Comparison of ENCODE assay signal across 1 cellular context in genomic region chr11:111334495-111335123, GRCh38.
TF ChIP-seq lines count a peak whose summit lies in the region.

No MANE protein-coding gene starts in this region.

TF ChIP-seq in HepG2, 621 proteins besides CTCF, POLR2A, EP300 and RAD21 (continued from another document and continues in another):
- TF ChIP-seq, protein P1, sequence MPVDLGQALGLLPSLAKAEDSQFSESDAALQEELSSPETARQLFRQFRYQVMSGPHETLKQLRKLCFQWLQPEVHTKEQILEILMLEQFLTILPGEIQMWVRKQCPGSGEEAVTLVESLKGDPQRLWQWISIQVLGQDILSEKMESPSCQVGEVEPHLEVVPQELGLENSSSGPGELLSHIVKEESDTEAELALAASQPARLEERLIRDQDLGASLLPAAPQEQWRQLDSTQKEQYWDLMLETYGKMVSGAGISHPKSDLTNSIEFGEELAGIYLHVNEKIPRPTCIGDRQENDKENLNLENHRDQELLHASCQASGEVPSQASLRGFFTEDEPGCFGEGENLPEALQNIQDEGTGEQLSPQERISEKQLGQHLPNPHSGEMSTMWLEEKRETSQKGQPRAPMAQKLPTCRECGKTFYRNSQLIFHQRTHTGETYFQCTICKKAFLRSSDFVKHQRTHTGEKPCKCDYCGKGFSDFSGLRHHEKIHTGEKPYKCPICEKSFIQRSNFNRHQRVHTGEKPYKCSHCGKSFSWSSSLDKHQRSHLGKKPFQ (CRISPR knock-in tag; IDR thresholded peaks at IDR 0.05; ENCODE audit: insufficient replicate concordance) = peak; percentile 63
- TF ChIP-seq PCBP2 (optimal IDR thresholded peaks at IDR 0.05; ENCODE audit: low read depth, low read length, poor library complexity, severe bottlenecking) = no peak
- peak in 1 of 2 experiments; percentile 60; a peak in 1 of 4 replicates for TF ChIP-seq KLF16 (CRISPR knock-in tag; IDR thresholded peaks at IDR 0.05)
- no peak for TF ChIP-seq DNMT3B (CRISPR knock-in tag; conservative IDR thresholded peaks at IDR 0.05)
- peak; percentile 48 for TF ChIP-seq POLR2G (IDR thresholded peaks at IDR 0.05; ENCODE audit: low read depth, low read length)
- no peak for TF ChIP-seq RAD51 (IDR thresholded peaks at IDR 0.05; ENCODE audit: borderline replicate concordance)
- TF ChIP-seq ZNF605 (CRISPR knock-in tag; IDR thresholded peaks at IDR 0.05) = peak; percentile 85
- 0 out of 2 replicates have a peak, but pooled peaks have one; percentile 63 for TF ChIP-seq ZNF432 (CRISPR knock-in tag; IDR thresholded peaks at IDR 0.05; ENCODE audit: borderline replicate concordance)
- no peak; the same call in 1 of the 2 replicates for TF ChIP-seq ZSCAN31 (CRISPR knock-in tag; IDR thresholded peaks at IDR 0.05; ENCODE audit: low read depth)
- no peak for TF ChIP-seq KAT8 (CRISPR knock-in tag; IDR thresholded peaks at IDR 0.05)
- TF ChIP-seq, protein P2, sequence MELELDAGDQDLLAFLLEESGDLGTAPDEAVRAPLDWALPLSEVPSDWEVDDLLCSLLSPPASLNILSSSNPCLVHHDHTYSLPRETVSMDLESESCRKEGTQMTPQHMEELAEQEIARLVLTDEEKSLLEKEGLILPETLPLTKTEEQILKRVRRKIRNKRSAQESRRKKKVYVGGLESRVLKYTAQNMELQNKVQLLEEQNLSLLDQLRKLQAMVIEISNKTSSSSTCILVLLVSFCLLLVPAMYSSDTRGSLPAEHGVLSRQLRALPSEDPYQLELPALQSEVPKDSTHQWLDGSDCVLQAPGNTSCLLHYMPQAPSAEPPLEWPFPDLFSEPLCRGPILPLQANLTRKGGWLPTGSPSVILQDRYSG (CRISPR knock-in tag; IDR thresholded peaks at IDR 0.05) = no peak
- TF ChIP-seq ZNF230 (CRISPR knock-in tag; IDR thresholded peaks at IDR 0.05) = no peak
- TF ChIP-seq ZNF713 (CRISPR knock-in tag; IDR thresholded peaks at IDR 0.05) = no peak
- peak; percentile 12; the same call in 1 of the 2 replicates for TF ChIP-seq ZNF644 (CRISPR knock-in tag; IDR thresholded peaks at IDR 0.05; ENCODE audit: low read depth)
- TF ChIP-seq KLF15 (CRISPR knock-in tag; IDR thresholded peaks at IDR 0.05; ENCODE audit: borderline replicate concordance) = no peak
- TF ChIP-seq REL (CRISPR knock-in tag; conservative IDR thresholded peaks at IDR 0.05) = no peak
- TF ChIP-seq, protein P3, sequence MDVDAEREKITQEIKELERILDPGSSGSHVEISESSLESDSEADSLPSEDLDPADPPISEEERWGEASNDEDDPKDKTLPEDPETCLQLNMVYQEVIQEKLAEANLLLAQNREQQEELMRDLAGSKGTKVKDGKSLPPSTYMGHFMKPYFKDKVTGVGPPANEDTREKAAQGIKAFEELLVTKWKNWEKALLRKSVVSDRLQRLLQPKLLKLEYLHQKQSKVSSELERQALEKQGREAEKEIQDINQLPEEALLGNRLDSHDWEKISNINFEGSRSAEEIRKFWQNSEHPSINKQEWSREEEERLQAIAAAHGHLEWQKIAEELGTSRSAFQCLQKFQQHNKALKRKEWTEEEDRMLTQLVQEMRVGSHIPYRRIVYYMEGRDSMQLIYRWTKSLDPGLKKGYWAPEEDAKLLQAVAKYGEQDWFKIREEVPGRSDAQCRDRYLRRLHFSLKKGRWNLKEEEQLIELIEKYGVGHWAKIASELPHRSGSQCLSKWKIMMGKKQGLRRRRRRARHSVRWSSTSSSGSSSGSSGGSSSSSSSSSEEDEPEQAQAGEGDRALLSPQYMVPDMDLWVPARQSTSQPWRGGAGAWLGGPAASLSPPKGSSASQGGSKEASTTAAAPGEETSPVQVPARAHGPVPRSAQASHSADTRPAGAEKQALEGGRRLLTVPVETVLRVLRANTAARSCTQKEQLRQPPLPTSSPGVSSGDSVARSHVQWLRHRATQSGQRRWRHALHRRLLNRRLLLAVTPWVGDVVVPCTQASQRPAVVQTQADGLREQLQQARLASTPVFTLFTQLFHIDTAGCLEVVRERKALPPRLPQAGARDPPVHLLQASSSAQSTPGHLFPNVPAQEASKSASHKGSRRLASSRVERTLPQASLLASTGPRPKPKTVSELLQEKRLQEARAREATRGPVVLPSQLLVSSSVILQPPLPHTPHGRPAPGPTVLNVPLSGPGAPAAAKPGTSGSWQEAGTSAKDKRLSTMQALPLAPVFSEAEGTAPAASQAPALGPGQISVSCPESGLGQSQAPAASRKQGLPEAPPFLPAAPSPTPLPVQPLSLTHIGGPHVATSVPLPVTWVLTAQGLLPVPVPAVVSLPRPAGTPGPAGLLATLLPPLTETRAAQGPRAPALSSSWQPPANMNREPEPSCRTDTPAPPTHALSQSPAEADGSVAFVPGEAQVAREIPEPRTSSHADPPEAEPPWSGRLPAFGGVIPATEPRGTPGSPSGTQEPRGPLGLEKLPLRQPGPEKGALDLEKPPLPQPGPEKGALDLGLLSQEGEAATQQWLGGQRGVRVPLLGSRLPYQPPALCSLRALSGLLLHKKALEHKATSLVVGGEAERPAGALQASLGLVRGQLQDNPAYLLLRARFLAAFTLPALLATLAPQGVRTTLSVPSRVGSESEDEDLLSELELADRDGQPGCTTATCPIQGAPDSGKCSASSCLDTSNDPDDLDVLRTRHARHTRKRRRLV (CRISPR knock-in tag; IDR thresholded peaks at IDR 0.05) = 0 out of 2 replicates have a peak, but pooled peaks have one; percentile 53
- TF ChIP-seq STAT6 (CRISPR knock-in tag; IDR thresholded peaks at IDR 0.05; ENCODE audit: borderline replicate concordance) = peak; percentile 47; the same call in 1 of the 2 replicates
- TF ChIP-seq, protein P4, sequence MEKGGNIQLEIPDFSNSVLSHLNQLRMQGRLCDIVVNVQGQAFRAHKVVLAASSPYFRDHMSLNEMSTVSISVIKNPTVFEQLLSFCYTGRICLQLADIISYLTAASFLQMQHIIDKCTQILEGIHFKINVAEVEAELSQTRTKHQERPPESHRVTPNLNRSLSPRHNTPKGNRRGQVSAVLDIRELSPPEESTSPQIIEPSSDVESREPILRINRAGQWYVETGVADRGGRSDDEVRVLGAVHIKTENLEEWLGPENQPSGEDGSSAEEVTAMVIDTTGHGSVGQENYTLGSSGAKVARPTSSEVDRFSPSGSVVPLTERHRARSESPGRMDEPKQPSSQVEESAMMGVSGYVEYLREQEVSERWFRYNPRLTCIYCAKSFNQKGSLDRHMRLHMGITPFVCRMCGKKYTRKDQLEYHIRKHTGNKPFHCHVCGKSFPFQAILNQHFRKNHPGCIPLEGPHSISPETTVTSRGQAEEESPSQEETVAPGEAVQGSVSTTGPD (CRISPR knock-in tag; IDR thresholded peaks at IDR 0.05) = peak; percentile 37; the same call in 1 of the 2 replicates
- TF ChIP-seq KDM5B (CRISPR knock-in tag; IDR thresholded peaks at IDR 0.05; ENCODE audit: borderline replicate concordance) = no peak
- peak; percentile 76; the same call in 1 of the 2 replicates for TF ChIP-seq ZNF790 (CRISPR knock-in tag; IDR thresholded peaks at IDR 0.05; ENCODE audit: borderline replicate concordance)
- TF ChIP-seq ZNF747 (CRISPR knock-in tag; IDR thresholded peaks at IDR 0.05; ENCODE audit: borderline replicate concordance) = peak; percentile 93; the same call in 1 of the 2 replicates
- TF ChIP-seq ZNF7 (CRISPR knock-in tag; IDR thresholded peaks at IDR 0.05) = no peak
- TF ChIP-seq ZNF850 (CRISPR knock-in tag; conservative IDR thresholded peaks at IDR 0.05) = no peak
- TF ChIP-seq YY1 (IDR thresholded peaks at IDR 0.05; ENCODE audit: insufficient read depth, insufficient replicate concordance, low read depth, low read length) = peak; percentile 45
- TF ChIP-seq HES4 (CRISPR knock-in tag; IDR thresholded peaks at IDR 0.05; ENCODE audit: borderline replicate concordance) = no peak
- 0 out of 2 replicates have a peak, but pooled peaks have one; percentile 40 for TF ChIP-seq SPEN (CRISPR knock-in tag; IDR thresholded peaks at IDR 0.05; ENCODE audit: low read depth)
- TF ChIP-seq, protein P5, sequence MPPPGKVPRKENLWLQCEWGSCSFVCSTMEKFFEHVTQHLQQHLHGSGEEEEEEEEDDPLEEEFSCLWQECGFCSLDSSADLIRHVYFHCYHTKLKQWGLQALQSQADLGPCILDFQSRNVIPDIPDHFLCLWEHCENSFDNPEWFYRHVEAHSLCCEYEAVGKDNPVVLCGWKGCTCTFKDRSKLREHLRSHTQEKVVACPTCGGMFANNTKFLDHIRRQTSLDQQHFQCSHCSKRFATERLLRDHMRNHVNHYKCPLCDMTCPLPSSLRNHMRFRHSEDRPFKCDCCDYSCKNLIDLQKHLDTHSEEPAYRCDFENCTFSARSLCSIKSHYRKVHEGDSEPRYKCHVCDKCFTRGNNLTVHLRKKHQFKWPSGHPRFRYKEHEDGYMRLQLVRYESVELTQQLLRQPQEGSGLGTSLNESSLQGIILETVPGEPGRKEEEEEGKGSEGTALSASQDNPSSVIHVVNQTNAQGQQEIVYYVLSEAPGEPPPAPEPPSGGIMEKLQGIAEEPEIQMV (CRISPR knock-in tag; IDR thresholded peaks at IDR 0.05; ENCODE audit: low read depth) = no peak; the same call in 1 of the 2 replicates
- no peak for TF ChIP-seq AKNA (CRISPR knock-in tag; IDR thresholded peaks at IDR 0.05; ENCODE audit: borderline replicate concordance)
- TF ChIP-seq SETDB1 (CRISPR knock-in tag; IDR thresholded peaks at IDR 0.05; ENCODE audit: borderline replicate concordance) = no peak
- peak; percentile 57; the same call in 1 of the 2 replicates for TF ChIP-seq HNF4G (IDR thresholded peaks at IDR 0.05; ENCODE audit: borderline replicate concordance, low read depth, low read length)
- TF ChIP-seq HNF4G (CRISPR knock-in tag; IDR thresholded peaks at IDR 0.05; ENCODE audit: borderline replicate concordance, low read depth) = peak; percentile 20; the same call in 1 of the 2 replicates
- TF ChIP-seq THAP8 (CRISPR knock-in tag; IDR thresholded peaks at IDR 0.05; ENCODE audit: borderline replicate concordance) = no peak
- no peak for TF ChIP-seq NKX3-1 (CRISPR knock-in tag; IDR thresholded peaks at IDR 0.05)
- TF ChIP-seq ZNF660 (CRISPR knock-in tag; IDR thresholded peaks at IDR 0.05; ENCODE audit: borderline replicate concordance, low read depth) = no peak
- TF ChIP-seq ZNF317 (CRISPR knock-in tag; IDR thresholded peaks at IDR 0.05) = no peak
- peak; percentile 91 for TF ChIP-seq U2AF1 (optimal IDR thresholded peaks at IDR 0.05; ENCODE audit: low read depth, low read length)
- TF ChIP-seq FIP1L1 (IDR thresholded peaks at IDR 0.05; ENCODE audit: borderline replicate concordance, insufficient read depth, low read depth, low read length) = no peak; the same call in 1 of the 2 replicates
- no peak for TF ChIP-seq TGIF2 (CRISPR knock-in tag; IDR thresholded peaks at IDR 0.05)
- no peak for TF ChIP-seq NFIB (CRISPR knock-in tag; IDR thresholded peaks at IDR 0.05; ENCODE audit: borderline replicate concordance)
- TF ChIP-seq ZBTB7A (CRISPR knock-in tag; IDR thresholded peaks at IDR 0.05) = no peak; the same call in 1 of the 2 replicates
- TF ChIP-seq, protein P6, sequence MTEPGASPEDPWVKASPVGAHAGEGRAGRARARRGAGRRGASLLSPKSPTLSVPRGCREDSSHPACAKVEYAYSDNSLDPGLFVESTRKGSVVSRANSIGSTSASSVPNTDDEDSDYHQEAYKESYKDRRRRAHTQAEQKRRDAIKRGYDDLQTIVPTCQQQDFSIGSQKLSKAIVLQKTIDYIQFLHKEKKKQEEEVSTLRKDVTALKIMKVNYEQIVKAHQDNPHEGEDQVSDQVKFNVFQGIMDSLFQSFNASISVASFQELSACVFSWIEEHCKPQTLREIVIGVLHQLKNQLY (CRISPR knock-in tag; IDR thresholded peaks at IDR 0.05) = peak; percentile 67
